Comparison of ENCODE assay signal across 19 cellular contexts in genomic region chr20:61590236-61590635, GRCh38.
DNase-seq lines count a peak whose midpoint lies in the region; ATAC-seq, FAIRE-seq and TF ChIP-seq lines count a peak whose summit lies in the region.
"Had no signal": no experiment of that assay in that cellular context is flagged by ENCODE, and none has a peak within 500 bp of the region (broad histone marks: within the 10 kb centered on the region; RNA-seq: fewer than 3 reads in every experiment).

No MANE protein-coding gene starts in this region.

- in situ Hi-C loops in IMR-90 (cut with MboI; ENCODE audit: low sequenced_read_pairs), result no loop called here

- H3K9me1 ChIP-seq in IMR-90 (ENCODE audit: insufficient read depth, low read length), result peaks cover 11% of the 10 kb centered on the region

- BruUV-seq in IMR-90 (replicated peaks; lab: Mats Ljungman, UMichigan), result no TSS peak

- no peaks in the 10 kb centered on the region for H3K27me3 ChIP-seq in BLaER1 treated with 17β-estradiol and CSF1 and Interleukin-3, amounts not matched to agents 10 nM and 100 nM
- H3K27me3 ChIP-seq in IMR-90 (ENCODE audit: control insufficient read depth, insufficient read depth, low read length) (no peaks in the 10 kb centered on the region), left ventricle myocardium inferior (ENCODE audit: low read depth) (peaks cover 70% of the 10 kb centered on the region), trophoblast cell (ENCODE audit: insufficient read depth, low read length) (peaks cover 2% of the 10 kb centered on the region)

- no peak overlapping the region for H2BK5ac ChIP-seq in IMR-90 (ENCODE audit: low read depth, low read length, poor library complexity, severe bottlenecking)
- no peak overlapping the region for H2BK5ac ChIP-seq in trophoblast cell (ENCODE audit: low read depth, low read length, poor library complexity)

- 81% methylated on average over 5 of the region's 12 CpGs; no CpG with 5 or more reads in 1 of the 2 experiments for WGBS in IMR-90 (ENCODE audit: extremely low coverage in 2 of 2, insufficient read length in 1 of 2), 2 experiments
- WGBS in trophoblast cell (ENCODE audit: extremely low coverage, insufficient coverage, insufficient read length), result no CpG with 5 or more reads among the region's 12 CpGs

- no peak overlapping the region for H4K5ac ChIP-seq in IMR-90 (ENCODE audit: low read depth, low read length)

- peak overlapping the region in 10 of 11 experiments; percentile 12 to 81 (median 62); a peak in 18 of 22 replicates for H3K4me2 ChIP-seq in BLaER1 treated with 17β-estradiol and CSF1 and Interleukin-3, amounts not matched to agents 10 nM and 100 nM
- H3K4me2 ChIP-seq in IMR-90 (ENCODE audit: low read depth, low read length) (no peak overlapping the region), trophoblast cell (ENCODE audit: low read length) (no peak overlapping the region)

- no peak overlapping the region for H3K27ac ChIP-seq in BLaER1 treated with 17β-estradiol and CSF1 and Interleukin-3, amounts not matched to agents 10 nM and 100 nM
- H3K27ac ChIP-seq in IMR-90 (ENCODE audit: insufficient read depth, low read length), result no peak overlapping the region
- no peak overlapping the region for H3K27ac ChIP-seq in kidney (ENCODE audit: low read depth in 2 of 2, low read length in 2 of 2)
- no peak overlapping the region for H3K27ac ChIP-seq in left ventricle myocardium inferior (replicated peaks)
- H3K27ac ChIP-seq in trophoblast cell (ENCODE audit: low read depth, low read length), result no peak overlapping the region
- H3K27ac ChIP-seq: GM23248 had no signal

- POLR2A ChIA-PET in IMR-90 (lab: Charles Lee; ENCODE audit: unreplicated experiment), result no interaction called here

- H2BK20ac ChIP-seq in IMR-90 (ENCODE audit: low read depth, low read length), result peak overlapping the region; percentile 54; the same call in 1 of the 2 replicates

- H2BK120ac ChIP-seq in IMR-90 (ENCODE audit: low read depth, low read length) (peak overlapping the region; percentile 42; the same call in 1 of the 2 replicates), trophoblast cell (ENCODE audit: insufficient read depth, low read length, poor library complexity) (no peak overlapping the region)

- DNase-seq in IMR-90 (no peak), kidney (peak; percentile 38), left ventricle myocardium inferior (no peak), NCI-H1048 (lab: John Stamatoyannopoulos, UW) (no peak), trophoblast cell (no peak)
- DNase-seq: CD4-positive, alpha-beta T cell; CD8-positive, alpha-beta memory T cell; DMS 273 treated with DMSO at 0.1 percent for 48 hours; DMS79; EL; GDM1; GM23248; H7; HCEC 1CT had no signal

- no peak overlapping the region for H3K9ac ChIP-seq in BLaER1 treated with 17β-estradiol and CSF1 and Interleukin-3, amounts not matched to agents 10 nM and 100 nM
- H3K9ac ChIP-seq in IMR-90 (ENCODE audit: low read depth, low read length) (no peak overlapping the region), kidney (ENCODE audit: low read length in 2 of 2) (no peak overlapping the region), trophoblast cell (ENCODE audit: low read length) (no peak overlapping the region)
- H3K9ac ChIP-seq: GM23248 had no signal

- intact Hi-C loops in IMR-90 (cut with micrococcal nuclease), result no loop called here
- intact Hi-C loops in kidney (cut with DNase I), result no loop called here
- intact Hi-C loops in left ventricle myocardium inferior (cut with micrococcal nuclease), result no loop called here

- H2AFZ ChIP-seq in IMR-90 (replicated peaks; ENCODE audit: low read length, poor library complexity) (no peak overlapping the region), trophoblast cell (ENCODE audit: insufficient read depth, low read length, poor library complexity) (no peak overlapping the region)
- H2AFZ ChIP-seq: GM23248 had no signal

- H3K14ac ChIP-seq in IMR-90 (replicated peaks; ENCODE audit: low read depth, low read length), result no peak overlapping the region; the same call in 1 of the 2 replicates
- H3K14ac ChIP-seq in trophoblast cell (ENCODE audit: low read length), result no peak overlapping the region

- H3K56ac ChIP-seq in IMR-90 (ENCODE audit: extremely low read depth, insufficient read depth, low read length), result no peak overlapping the region

- H2BK12ac ChIP-seq in trophoblast cell (ENCODE audit: low read length), result no peak overlapping the region

- no peak for TF ChIP-seq POLR2A in IMR-90 (IDR thresholded peaks at IDR 0.05; ENCODE audit: low read depth, low read length)

- peaks cover 28 to 41% (median 34%) of the 10 kb centered on the region in 11 experiments for H3K9me3 ChIP-seq in BLaER1 treated with 17β-estradiol and CSF1 and Interleukin-3, amounts not matched to agents 10 nM and 100 nM (replicated peaks in 1 of 11)
- H3K9me3 ChIP-seq in IMR-90 (ENCODE audit: control insufficient read depth, insufficient read depth, low read length) (peaks cover 15% of the 10 kb centered on the region), kidney (ENCODE audit: control insufficient read depth in 1 of 2, low read length in 2 of 2) (peaks cover 6 to 9% of the 10 kb centered on the region in 2 donors), left ventricle myocardium inferior (replicated peaks) (peaks cover 29% of the 10 kb centered on the region), trophoblast cell (ENCODE audit: insufficient read depth, low read depth, low read length) (peaks cover 6% of the 10 kb centered on the region)

- H3K36me3 ChIP-seq in BLaER1 treated with 17β-estradiol and CSF1 and Interleukin-3, amounts not matched to agents 10 nM and 100 nM, result peaks cover 0 to 8% (median 0%) of the 10 kb centered on the region in 11 experiments; a peak in 2 of 22 replicates
- H3K36me3 ChIP-seq in IMR-90 (ENCODE audit: control insufficient read depth, insufficient read depth, low read length) (no peaks in the 10 kb centered on the region), kidney (ENCODE audit: control insufficient read depth in 1 of 2, insufficient read depth in 2 of 2, low read length in 2 of 2) (no peaks in the 10 kb centered on the region), left ventricle myocardium inferior (no peaks in the 10 kb centered on the region), trophoblast cell (ENCODE audit: control insufficient read depth in 1 of 2, insufficient read depth in 2 of 2, low read length in 2 of 2) (no peaks in the 10 kb centered on the region)

- H3K4me3 ChIP-seq in BLaER1 treated with 17β-estradiol and CSF1 and Interleukin-3, amounts not matched to agents 10 nM and 100 nM, result no peak overlapping the region
- no peak overlapping the region for H3K4me3 ChIP-seq in IMR-90 (ENCODE audit: insufficient read depth, low read depth, low read length)
- H3K4me3 ChIP-seq in kidney (ENCODE audit: low read length in 2 of 2), result no peak overlapping the region
- no peak overlapping the region for H3K4me3 ChIP-seq in left ventricle myocardium inferior
- no peak overlapping the region for H3K4me3 ChIP-seq in trophoblast cell (ENCODE audit: low read depth, low read length)
- H3K4me3 ChIP-seq: GM12878, GM23248 had no signal

- TF ChIP-seq CTCF in IMR-90 (conservative IDR thresholded peaks at IDR 0.05; ENCODE audit: low read depth, low read length) (no peak), kidney (IDR thresholded peaks at IDR 0.05; ENCODE audit: borderline replicate concordance, extremely low read depth, insufficient read depth) (no peak), left ventricle myocardium inferior (IDR thresholded peaks at IDR 0.05; ENCODE audit: borderline replicate concordance) (no peak)

- H3K23ac ChIP-seq in IMR-90 (ENCODE audit: low read depth, low read length), result no peak overlapping the region
- no peak overlapping the region for H3K23ac ChIP-seq in trophoblast cell (ENCODE audit: low read length)

- ATAC-seq in IMR-90 (ENCODE audit: low read depth), result no peak
- ATAC-seq: GM12878 had no signal

- CTCF ChIA-PET in IMR-90 (lab: Yijun Ruan, JAX), result no interaction called here

- H4K20me1 ChIP-seq in BLaER1 treated with 17β-estradiol and CSF1 and Interleukin-3, amounts not matched to agents 10 nM and 100 nM, result no peaks in the 10 kb centered on the region
- peaks cover 4% of the 10 kb centered on the region; the same call in 1 of the 2 replicates for H4K20me1 ChIP-seq in IMR-90 (ENCODE audit: insufficient read depth, low read length)

- H4K8ac ChIP-seq in IMR-90 (ENCODE audit: low read depth in 2 of 2, low read length in 2 of 2) (no peak overlapping the region), trophoblast cell (ENCODE audit: low read depth, low read length) (no peak overlapping the region)

- peaks cover 5 to 50% (median 45%) of the 10 kb centered on the region in 10 experiments; a peak in 17 of 20 replicates for H3K4me1 ChIP-seq in BLaER1 treated with 17β-estradiol and CSF1 and Interleukin-3, amounts not matched to agents 10 nM and 100 nM
- H3K4me1 ChIP-seq in IMR-90 (ENCODE audit: control insufficient read depth, insufficient read depth, low read length) (peaks cover 10% of the 10 kb centered on the region), kidney (ENCODE audit: control insufficient read depth in 1 of 2, insufficient read depth in 1 of 2, low read depth in 1 of 2, low read length in 2 of 2) (no peaks in the 10 kb centered on the region), left ventricle myocardium inferior (peaks cover 2% of the 10 kb centered on the region), trophoblast cell (ENCODE audit: control insufficient read depth in 1 of 2, insufficient read depth in 2 of 2, low read length in 2 of 2) (peaks cover 8 to 12% of the 10 kb centered on the region in 2 experiments)

- H4K12ac ChIP-seq in trophoblast cell (ENCODE audit: low read depth, low read length), result no peak overlapping the region

- H3K79me2 ChIP-seq in trophoblast cell (ENCODE audit: control insufficient read depth, insufficient read depth, low read length, poor library complexity), result no peaks in the 10 kb centered on the region

- H3K18ac ChIP-seq in IMR-90 (ENCODE audit: low read depth, low read length) (no peak overlapping the region), trophoblast cell (ENCODE audit: low read length) (no peak overlapping the region)

- H2BK15ac ChIP-seq in IMR-90 (ENCODE audit: low read depth, low read length), result no peak overlapping the region

- H2AK5ac ChIP-seq in IMR-90 (ENCODE audit: low read depth, low read length) (peak overlapping the region; percentile 41), trophoblast cell (ENCODE audit: low read length) (no peak overlapping the region)

- no peak overlapping the region for H2AK9ac ChIP-seq in IMR-90 (replicated peaks; ENCODE audit: low read depth, low read length, poor library complexity)

- FAIRE-seq in kidney (lab: Jason Lieb, UNC), result no peak
- FAIRE-seq: D721Med, GM12878, GM19239, H1 had no signal

- H4K91ac ChIP-seq in IMR-90 (ENCODE audit: insufficient read depth, low read depth, low read length) (no peak overlapping the region; the same call in 1 of the 2 replicates), trophoblast cell (ENCODE audit: low read depth, low read length) (no peak overlapping the region)

- H3K79me1 ChIP-seq in IMR-90 (ENCODE audit: low read depth in 1 of 2, low read length in 2 of 2), result no peaks in the 10 kb centered on the region
- H3K79me1 ChIP-seq in trophoblast cell (ENCODE audit: low read length), result no peaks in the 10 kb centered on the region

- TF ChIP-seq RAD21 in IMR-90 (IDR thresholded peaks at IDR 0.05; ENCODE audit: low read length), result no peak

- dilution Hi-C loops in IMR-90 (cut with HindIII; ENCODE audit: low sequenced_read_pairs, unreplicated experiment), result no loop called here

- H3K4ac ChIP-seq in IMR-90 (ENCODE audit: low read depth, low read length) (peak overlapping the region; percentile 17), trophoblast cell (ENCODE audit: low read depth, low read length) (no peak overlapping the region)

Comparison
In these comparisons a context has a peak if more than half of its experiments do, and no peak if none do; other contexts are left out.
1. H3K4me2 ChIP-seq: peak in BLaER1 treated with 17β-estradiol and CSF1 and Interleukin-3, amounts not matched to agents 10 nM and 100 nM (10 of 11); none in IMR-90 (single experiment) and trophoblast cell (single experiment).